1 cellular context compared by ENCODE assay signal in genomic region chr12:32753605-32754004, GRCh38.
TF ChIP-seq lines count a peak whose summit lies in the region.

No MANE protein-coding gene starts in this region.

TF ChIP-seq in K562, 482 proteins besides CTCF, POLR2A, EP300 and RAD21 (continued from another document):
- TF ChIP-seq, protein P1, sequence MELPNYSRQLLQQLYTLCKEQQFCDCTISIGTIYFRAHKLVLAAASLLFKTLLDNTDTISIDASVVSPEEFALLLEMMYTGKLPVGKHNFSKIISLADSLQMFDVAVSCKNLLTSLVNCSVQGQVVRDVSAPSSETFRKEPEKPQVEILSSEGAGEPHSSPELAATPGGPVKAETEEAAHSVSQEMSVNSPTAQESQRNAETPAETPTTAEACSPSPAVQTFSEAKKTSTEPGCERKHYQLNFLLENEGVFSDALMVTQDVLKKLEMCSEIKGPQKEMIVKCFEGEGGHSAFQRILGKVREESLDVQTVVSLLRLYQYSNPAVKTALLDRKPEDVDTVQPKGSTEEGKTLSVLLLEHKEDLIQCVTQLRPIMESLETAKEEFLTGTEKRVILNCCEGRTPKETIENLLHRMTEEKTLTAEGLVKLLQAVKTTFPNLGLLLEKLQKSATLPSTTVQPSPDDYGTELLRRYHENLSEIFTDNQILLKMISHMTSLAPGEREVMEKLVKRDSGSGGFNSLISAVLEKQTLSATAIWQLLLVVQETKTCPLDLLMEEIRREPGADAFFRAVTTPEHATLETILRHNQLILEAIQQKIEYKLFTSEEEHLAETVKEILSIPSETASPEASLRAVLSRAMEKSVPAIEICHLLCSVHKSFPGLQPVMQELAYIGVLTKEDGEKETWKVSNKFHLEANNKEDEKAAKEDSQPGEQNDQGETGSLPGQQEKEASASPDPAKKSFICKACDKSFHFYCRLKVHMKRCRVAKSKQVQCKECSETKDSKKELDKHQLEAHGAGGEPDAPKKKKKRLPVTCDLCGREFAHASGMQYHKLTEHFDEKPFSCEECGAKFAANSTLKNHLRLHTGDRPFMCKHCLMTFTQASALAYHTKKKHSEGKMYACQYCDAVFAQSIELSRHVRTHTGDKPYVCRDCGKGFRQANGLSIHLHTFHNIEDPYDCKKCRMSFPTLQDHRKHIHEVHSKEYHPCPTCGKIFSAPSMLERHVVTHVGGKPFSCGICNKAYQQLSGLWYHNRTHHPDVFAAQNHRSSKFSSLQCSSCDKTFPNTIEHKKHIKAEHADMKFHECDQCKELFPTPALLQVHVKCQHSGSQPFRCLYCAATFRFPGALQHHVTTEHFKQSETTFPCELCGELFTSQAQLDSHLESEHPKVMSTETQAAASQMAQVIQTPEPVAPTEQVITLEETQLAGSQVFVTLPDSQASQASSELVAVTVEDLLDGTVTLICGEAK (IDR thresholded peaks at IDR 0.05), result no peak
- TF ChIP-seq, protein P1 (CRISPR knock-in tag; IDR thresholded peaks at IDR 0.05), result no peak
- 0 out of 2 replicates have a peak, but pooled peaks have one; percentile 8 for TF ChIP-seq GATA2 (CRISPR knock-in tag; IDR thresholded peaks at IDR 0.05)
